Comparison of ENCODE assay signal across 10 cellular contexts in the genomic region with DNA sequence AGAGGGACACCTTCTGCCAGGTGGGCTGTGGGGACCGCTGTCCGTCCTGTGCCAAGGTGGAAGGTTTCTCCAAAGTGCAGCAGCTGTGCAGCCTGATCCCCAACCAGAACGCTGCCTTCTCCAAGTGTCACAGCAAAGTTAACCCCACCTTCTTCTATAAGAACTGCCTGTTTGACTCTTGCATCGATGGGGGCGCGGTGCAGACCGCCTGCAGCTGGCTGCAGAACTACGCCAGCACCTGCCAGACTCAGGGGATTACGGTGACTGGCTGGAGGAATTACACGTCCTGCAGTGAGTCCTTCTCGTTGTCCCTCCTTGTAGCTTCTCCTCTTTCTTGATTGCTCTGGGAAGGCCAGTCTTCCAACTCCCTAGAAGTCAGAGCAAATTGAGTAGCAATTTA.
"Had no signal": no experiment of that assay in that cellular context is flagged by ENCODE, and none has a peak within 500 bp of the region (broad histone marks: within the 10 kb centered on the region; RNA-seq: fewer than 3 reads in every experiment).

No MANE protein-coding gene starts in this region.

- H3K9me3 ChIP-seq: HAP-1 had no signal

- ATAC-seq: GM23338, HCT116, K562 had no signal

- H2AFZ ChIP-seq: GM23338 had no signal

- H3K4me2 ChIP-seq: GM23338 had no signal

- H3K4me3 ChIP-seq: GM23338, HAP-1, K562 had no signal

- FAIRE-seq: H1, H54, K562 had no signal

- DNase-seq: HFFc6, IMR-90, KG1 had no signal

- H3K36me3 ChIP-seq: HAP-1 had no signal

- H3K27ac ChIP-seq: HL-60 had no signal

- H3K4me1 ChIP-seq: HAP-1 had no signal
